17 cellular contexts compared by ENCODE assay signal in the genomic region with DNA sequence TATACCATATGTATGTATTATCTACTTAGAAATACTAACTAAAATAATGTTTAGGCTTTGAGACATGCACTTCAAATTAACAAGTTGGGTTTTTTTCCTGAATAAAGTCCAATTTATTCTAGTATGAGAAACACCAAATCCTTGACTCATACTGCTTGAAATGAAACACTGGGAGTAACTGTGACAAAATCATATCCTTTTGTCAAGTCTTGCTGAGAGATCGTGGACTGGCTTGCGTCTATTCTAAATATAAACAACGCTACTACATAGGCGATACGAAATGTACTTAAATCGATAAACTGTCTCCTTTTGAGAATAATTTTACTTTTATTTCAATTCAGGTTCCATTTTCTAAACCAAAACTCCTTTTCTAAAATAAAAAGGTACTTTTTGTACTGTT. TPM values are rescaled to one million over a fixed set of nuclear protein-coding genes. Genes with fewer than 3 reads are reported as not detected.
DNase-seq lines count a peak whose midpoint lies in the region; ATAC-seq, FAIRE-seq and TF ChIP-seq lines count a peak whose summit lies in the region.
"Had no signal": no experiment of that assay in that cellular context is flagged by ENCODE, and none has a peak within 500 bp of the region (broad histone marks: within the 10 kb centered on the region; RNA-seq: fewer than 3 reads in every experiment).

No MANE protein-coding gene starts in this region.

- TF ChIP-seq CTCF in Calu3 (IDR thresholded peaks at IDR 0.05; ENCODE audit: unreplicated experiment) = no peak

- in situ Hi-C loops in SK-MEL-5 (cut with HindIII; ENCODE audit: low pct_unique_long_range_greater_than_20kb, low sequenced_read_pairs) = no loop called here

- H3K36me3 ChIP-seq in skeletal muscle satellite cell (ENCODE audit: insufficient read depth, low read length) = no peaks in the 10 kb centered on the region

- peak overlapping the region; percentile 46 for H3K4me2 ChIP-seq in skeletal muscle satellite cell (ENCODE audit: low read length)

- no peaks in the 10 kb centered on the region for H3K9me3 ChIP-seq in skeletal muscle satellite cell (replicated peaks; ENCODE audit: low read length)

- no peaks in the 10 kb centered on the region for H3K27me3 ChIP-seq in skeletal muscle satellite cell (ENCODE audit: control insufficient read depth, insufficient read depth, low read length)

- CTCF ChIA-PET in Calu3 (lab: Charles Lee) = no interaction called here

- H3K27ac Mint-ChIP-seq in Calu3 (ENCODE audit: unreplicated experiment) = peak overlapping the region; percentile 83
- no peak overlapping the region for H3K27ac Mint-ChIP-seq in activated CD4-positive, alpha-beta T cell treated with anti-CD3 and anti-CD28 coated beads, Interleukin-2, amount 10 ng/mL, durations not matched to agents 24 days and 14 days
- H3K27ac Mint-ChIP-seq: activated B cell treated with CpG ODN at 0.5 μM for 24 hours; activated naive CD4-positive, alpha-beta T cell treated with anti-CD3 and anti-CD28 coated beads, Interleukin-2, amount 50 U/mL, for 72 hours had no signal

- H3K4me3 ChIP-seq in skeletal muscle satellite cell (ENCODE audit: low read length) = no peak overlapping the region

- no peak for FAIRE-seq in RCC 7860 (lab: Jason Lieb, UNC)
- FAIRE-seq: H1, small intestine had no signal

- no peak for ATAC-seq in activated CD4-positive, CD25-positive, alpha-beta regulatory T cell treated with anti-CD3 and anti-CD28 coated beads, Interleukin-2, amount 50 U/mL, for 24 hours
- ATAC-seq: activated naive CD4-positive, alpha-beta T cell treated with anti-CD3 and anti-CD28 coated beads, Interleukin-2, amount 50 U/mL, for 72 hours had no signal

- no TSS peak for BruUV-seq in Calu3 (replicated peaks; lab: Mats Ljungman, UMichigan)

- no peak for DNase-seq in Calu3
- peak; percentile 26 for DNase-seq in SK-MEL-5 (ENCODE audit: low read depth, low spot score)
- peak; percentile 76 for DNase-seq in fibroblast of peridontal ligament (ENCODE audit: extremely low read depth)
- DNase-seq in activated CD4-positive, alpha-beta T cell treated with anti-CD3 and anti-CD28 coated beads, Interleukin-2, amount 10 ng/mL, durations not matched to agents 24 days and 14 days = no peak
- no peak for DNase-seq in RCC 7860 (ENCODE audit: low spot score)
- no peak for DNase-seq in activated CD4-positive, CD25-positive, alpha-beta regulatory T cell treated with anti-CD3 and anti-CD28 coated beads, Interleukin-2, amount 50 U/mL, for 72 hours
- DNase-seq: activated B cell treated with CpG ODN at 0.5 μM for 24 hours; hippocampal formation; NCI-H1436 treated with DMSO at 0.1 percent for 48 hours; small intestine; stimulated activated naive CD4-positive, alpha-beta T cell treated with Interleukin-2 at 50 U/mL for 16 hours; SW 1271 had no signal

- no peak overlapping the region for H3K9ac ChIP-seq in skeletal muscle satellite cell (ENCODE audit: low read depth, low read length)

- no peaks in the 10 kb centered on the region for H3K27me3 Mint-ChIP-seq in Calu3 (ENCODE audit: unreplicated experiment)
- H3K27me3 Mint-ChIP-seq in activated CD4-positive, alpha-beta T cell treated with anti-CD3 and anti-CD28 coated beads, Interleukin-2, amount 10 ng/mL, durations not matched to agents 24 days and 14 days = no peaks in the 10 kb centered on the region
- H3K27me3 Mint-ChIP-seq: activated B cell treated with CpG ODN at 0.5 μM for 24 hours; central memory CD8-positive, alpha-beta T cell had no signal

- peaks cover 69% of the 10 kb centered on the region for H3K4me1 Mint-ChIP-seq in Calu3 (ENCODE audit: low read depth, unreplicated experiment)
- H3K4me1 Mint-ChIP-seq in activated CD4-positive, alpha-beta T cell treated with anti-CD3 and anti-CD28 coated beads, Interleukin-2, amount 10 ng/mL, durations not matched to agents 24 days and 14 days = peaks cover 10% of the 10 kb centered on the region

- peak overlapping the region; percentile 64 for H3K4me3 Mint-ChIP-seq in Calu3 (ENCODE audit: low read depth, unreplicated experiment)
- no peak overlapping the region for H3K4me3 Mint-ChIP-seq in activated CD4-positive, alpha-beta T cell treated with anti-CD3 and anti-CD28 coated beads, Interleukin-2, amount 10 ng/mL, durations not matched to agents 24 days and 14 days
- H3K4me3 Mint-ChIP-seq: activated B cell treated with CpG ODN at 0.5 μM for 24 hours; central memory CD8-positive, alpha-beta T cell had no signal

- H3K4me1 ChIP-seq in skeletal muscle satellite cell (ENCODE audit: control insufficient read depth, insufficient read depth, low read length) = peaks cover 29% of the 10 kb centered on the region

- H3K36me3 Mint-ChIP-seq in Calu3 (ENCODE audit: insufficient read depth, unreplicated experiment) = peaks cover 28% of the 10 kb centered on the region
- no peaks in the 10 kb centered on the region for H3K36me3 Mint-ChIP-seq in activated CD4-positive, alpha-beta T cell treated with anti-CD3 and anti-CD28 coated beads, Interleukin-2, amount 10 ng/mL, durations not matched to agents 24 days and 14 days (ENCODE audit: low read depth)
- H3K36me3 Mint-ChIP-seq: activated naive CD4-positive, alpha-beta T cell treated with anti-CD3 and anti-CD28 coated beads, Interleukin-2, amount 50 U/mL, for 72 hours had no signal

- H3K9me3 Mint-ChIP-seq in Calu3 (ENCODE audit: low read depth, unreplicated experiment) = no peaks in the 10 kb centered on the region
- H3K9me3 Mint-ChIP-seq in activated CD4-positive, alpha-beta T cell treated with anti-CD3 and anti-CD28 coated beads, Interleukin-2, amount 10 ng/mL, durations not matched to agents 24 days and 14 days = no peaks in the 10 kb centered on the region
- H3K9me3 Mint-ChIP-seq: activated B cell treated with CpG ODN at 0.5 μM for 24 hours; central memory CD8-positive, alpha-beta T cell had no signal

- intact Hi-C loops in Calu3 (cut with micrococcal nuclease; ENCODE audit: unreplicated experiment) = loop anchor here (5.0 kb wide), 1 partner anchor 85 kb away; no protein-coding TSS in a partner anchor
- intact Hi-C loops in activated CD4-positive, alpha-beta T cell treated with anti-CD3 and anti-CD28 coated beads, Interleukin-2, amount 10 ng/mL, durations not matched to agents 24 days and 14 days (cut with micrococcal nuclease) = no loop called here

RNA-seq across cellular contexts. Expression of gene SMURF1, which starts 16.3 kb away (rescaled TPM):
- 28.2 and 29.7 TPM in 2 replicates for total RNA-seq in Calu3 (2022)
- total RNA-seq in SK-MEL-5 (2014; rRNA removed; shearing (Covaris generic)) = 40.8 and 42.1 TPM in 2 replicates
- polyA plus RNA-seq in SK-MEL-5 (2015; cell fraction: cytosol; rRNA removed) = 26.2 and 32.8 TPM in 2 replicates
- 22.9 and 34.2 TPM in 2 replicates for polyA plus RNA-seq in SK-MEL-5 (2015; cell fraction: nucleus; rRNA removed)
- total RNA-seq in skeletal muscle satellite cell (2012; rRNA removed) = 15.1 and 19.5 TPM in 2 replicates
- 12.5 and 13.1 TPM in 2 replicates for total RNA-seq in activated CD4-positive, alpha-beta T cell treated with anti-CD3 and anti-CD28 coated beads, Interleukin-2, amount 10 ng/mL, durations not matched to agents 24 days and 14 days

Comparison
In these comparisons a context has a peak if more than half of its experiments do, and no peak if none do; other contexts are left out.
1. DNase-seq: peak in SK-MEL-5 (single experiment) and fibroblast of peridontal ligament (single experiment); none in Calu3 (single experiment), activated CD4-positive, alpha-beta T cell treated with anti-CD3 and anti-CD28 coated beads, Interleukin-2, amount 10 ng/mL, durations not matched to agents 24 days and 14 days (single experiment), RCC 7860 (single experiment) and activated CD4-positive, CD25-positive, alpha-beta regulatory T cell treated with anti-CD3 and anti-CD28 coated beads, Interleukin-2, amount 50 U/mL, for 72 hours (single experiment).